26 cellular contexts compared by ENCODE assay signal in genomic region chr10:101670635-101671034, GRCh38. TPM values are rescaled to one million over a fixed set of nuclear protein-coding genes. Genes with fewer than 3 reads are reported as not detected.
A peak's percentile ranks its signal among the peaks of the same experiment; 100 is the strongest.
DNase-seq lines count a peak whose midpoint lies in the region; ATAC-seq and TF ChIP-seq lines count a peak whose summit lies in the region.
"Had no signal": no experiment of that assay in that cellular context is flagged by ENCODE, and none has a peak within 500 bp of the region (broad histone marks: within the 10 kb centered on the region; RNA-seq: fewer than 3 reads in every experiment).

No MANE protein-coding gene starts in this region.

- H3K9me2 ChIP-seq in hepatocyte (replicated peaks; ENCODE audit: insufficient read depth): no peaks in the 10 kb centered on the region

- H3K4me1 Mint-ChIP-seq in T-helper 1 cell treated with Interleukin-12 subunit alpha and Interleukin-12 subunit beta and Interleukin-4 antibody, amounts not matched to agents 30 μg/mL and 1 μg/mL, for 36 hours (ENCODE audit: low read depth): peaks cover 14% of the 10 kb centered on the region
- H3K4me1 Mint-ChIP-seq in natural killer cell: peaks cover 13 to 15% of the 10 kb centered on the region in 2 donors

- no peaks in the 10 kb centered on the region for H3K4me1 ChIP-seq in hepatocyte (ENCODE audit: insufficient read depth)

- H3K9me3 ChIP-seq in hepatocyte (ENCODE audit: low read depth): no peaks in the 10 kb centered on the region
- H3K9me3 ChIP-seq: spleen, upper lobe of left lung had no signal

- TF ChIP-seq CTCF in natural killer cell (IDR thresholded peaks at IDR 0.05): no peak
- no peak for TF ChIP-seq CTCF in hepatocyte (IDR thresholded peaks at IDR 0.05; ENCODE audit: poor library complexity)

- peaks cover 52% of the 10 kb centered on the region for H3K36me3 Mint-ChIP-seq in T-helper 1 cell treated with Interleukin-12 subunit alpha and Interleukin-12 subunit beta and Interleukin-4 antibody, amounts not matched to agents 30 μg/mL and 1 μg/mL, for 36 hours (ENCODE audit: low read depth)
- H3K36me3 Mint-ChIP-seq in natural killer cell: peaks cover 27% of the 10 kb centered on the region

- no peak overlapping the region for H3K4me2 ChIP-seq in hepatocyte

- peak overlapping the region; percentile 3 for H3K27ac Mint-ChIP-seq in T-helper 1 cell treated with Interleukin-12 subunit alpha and Interleukin-12 subunit beta and Interleukin-4 antibody, amounts not matched to agents 30 μg/mL and 1 μg/mL, for 36 hours
- peak overlapping the region; percentile 4 to 23 for H3K27ac Mint-ChIP-seq in natural killer cell
- H3K27ac Mint-ChIP-seq: activated CD8-positive, alpha-beta T cell treated with anti-CD3 and anti-CD28 coated beads for 36 hours; activated naive CD4-positive, alpha-beta T cell treated with anti-CD3 and anti-CD28 coated beads, Interleukin-2, amount 50 U/mL, for 24 hours; dendritic cell treated with granulocyte-macrophage colony-stimulating factor and Interleukin-4, amounts not matched to agents 40 ng/mL and 50 ng/mL, for 4 days had no signal

- DNase-seq in T-helper 1 cell (no peak), natural killer cell (no peak), hepatocyte (ENCODE audit: low spot score) (no peak), A172 (ENCODE audit: low spot score) (no peak)
- DNase-seq: 8988T; activated CD8-positive, alpha-beta T cell treated with anti-CD3 and anti-CD28 coated beads for 36 hours; activated T-cell treated with anti-CD3 and anti-CD28 coated beads, Interleukin-2, amount 50 U/mL, for 1 hour; aorta; caudate nucleus; glutamatergic neuron; left cardiac atrium; mesenchymal stem cell; NCI-H187; NCI-H2227 treated with DMSO at 0.1 percent for 48 hours; spleen; stimulated activated CD4-positive, alpha-beta T cell treated with anti-CD3 and anti-CD28 coated beads, Interleukin-4, amount 100 ng/mL, for 24 hours; T1000; upper lobe of left lung had no signal

- intact Hi-C loops in natural killer cell (cut with micrococcal nuclease): no loop called here

- H3K79me2 ChIP-seq in hepatocyte: no peaks in the 10 kb centered on the region

- no peaks in the 10 kb centered on the region for H4K20me1 ChIP-seq in hepatocyte (ENCODE audit: insufficient read depth, poor library complexity, severe bottlenecking)

- no peaks in the 10 kb centered on the region for H3K36me3 ChIP-seq in hepatocyte (replicated peaks; ENCODE audit: insufficient read depth, low read depth)

- no peak overlapping the region for H3K27ac ChIP-seq in hepatocyte
- H3K27ac ChIP-seq: spleen, upper lobe of left lung had no signal

- H3K4me3 Mint-ChIP-seq in T-helper 1 cell treated with Interleukin-12 subunit alpha and Interleukin-12 subunit beta and Interleukin-4 antibody, amounts not matched to agents 30 μg/mL and 1 μg/mL, for 36 hours: no peak overlapping the region
- no peak overlapping the region for H3K4me3 Mint-ChIP-seq in natural killer cell
- H3K4me3 Mint-ChIP-seq: activated CD8-positive, alpha-beta T cell treated with anti-CD3 and anti-CD28 coated beads for 36 hours; activated naive CD4-positive, alpha-beta T cell treated with anti-CD3 and anti-CD28 coated beads, Interleukin-2, amount 50 U/mL, for 24 hours; dendritic cell treated with granulocyte-macrophage colony-stimulating factor and Interleukin-4, amounts not matched to agents 40 ng/mL and 50 ng/mL, for 4 days had no signal

- H3K27me3 Mint-ChIP-seq in T-helper 1 cell treated with Interleukin-12 subunit alpha and Interleukin-12 subunit beta and Interleukin-4 antibody, amounts not matched to agents 30 μg/mL and 1 μg/mL, for 36 hours (ENCODE audit: low read depth): no peaks in the 10 kb centered on the region
- H3K27me3 Mint-ChIP-seq in natural killer cell (ENCODE audit: low read depth in 2 of 2): no peaks in the 10 kb centered on the region
- H3K27me3 Mint-ChIP-seq: activated CD8-positive, alpha-beta T cell treated with anti-CD3 and anti-CD28 coated beads for 36 hours; activated naive CD4-positive, alpha-beta T cell treated with anti-CD3 and anti-CD28 coated beads, Interleukin-2, amount 50 U/mL, for 24 hours; dendritic cell treated with granulocyte-macrophage colony-stimulating factor and Interleukin-4, amounts not matched to agents 40 ng/mL and 50 ng/mL, for 4 days had no signal

- H2AFZ ChIP-seq in hepatocyte: no peak overlapping the region

- H3K9me3 Mint-ChIP-seq in T-helper 1 cell treated with Interleukin-12 subunit alpha and Interleukin-12 subunit beta and Interleukin-4 antibody, amounts not matched to agents 30 μg/mL and 1 μg/mL, for 36 hours: no peaks in the 10 kb centered on the region
- H3K9me3 Mint-ChIP-seq in natural killer cell: no peaks in the 10 kb centered on the region
- H3K9me3 Mint-ChIP-seq: activated CD8-positive, alpha-beta T cell treated with anti-CD3 and anti-CD28 coated beads for 36 hours; activated naive CD4-positive, alpha-beta T cell treated with anti-CD3 and anti-CD28 coated beads, Interleukin-2, amount 50 U/mL, for 24 hours; dendritic cell treated with granulocyte-macrophage colony-stimulating factor and Interleukin-4, amounts not matched to agents 40 ng/mL and 50 ng/mL, for 4 days had no signal

- ATAC-seq in GM21576 (IDR thresholded peaks at IDR 0.05; ENCODE audit: unreplicated experiment): peak; percentile 65
- ATAC-seq in HG03108 (IDR thresholded peaks at IDR 0.05; ENCODE audit: unreplicated experiment): peak; percentile 47
- no peak for ATAC-seq in natural killer cell
- no peak for ATAC-seq in HG03196 (IDR thresholded peaks at IDR 0.05; ENCODE audit: unreplicated experiment)
- ATAC-seq: activated CD4-positive, CD25-positive, alpha-beta regulatory T cell treated with anti-CD3 and anti-CD28 coated beads, Interleukin-2, amount 50 U/mL, for 24 hours; activated CD8-positive, alpha-beta T cell treated with anti-CD3 and anti-CD28 coated beads for 36 hours; left cardiac atrium; SK-N-SH treated with all-trans-retinoic acid at 6 μM for 48 hours had no signal

- H3K4me3 ChIP-seq in hepatocyte: no peak overlapping the region
- H3K4me3 ChIP-seq: spleen, upper lobe of left lung had no signal

- H3K27me3 ChIP-seq in hepatocyte: no peaks in the 10 kb centered on the region
- H3K27me3 ChIP-seq: spleen, upper lobe of left lung had no signal

RNA-seq across cellular contexts. Expression of gene FBXW4, which starts 24.3 kb away (rescaled TPM):
- total RNA-seq in natural killer cell (100 to 1,000 TPM in 1 of 3 donors, 10 to 100 TPM in 2; 85.9 to 106 (median 91.9) TPM), hepatocyte (28.5 and 32.7 TPM in 2 replicates)
- polyA plus RNA-seq in hepatocyte: 13.1 and 15.5 TPM in 2 replicates
- total RNA-seq in A172 (2014; rRNA removed; shearing (Covaris generic)): 26.5 and 30.8 TPM in 2 replicates

Comparison
In these comparisons a context has a peak if more than half of its experiments do, and no peak if none do; other contexts are left out.
1. ATAC-seq: peak in GM21576 (single experiment) and HG03108 (single experiment); none in natural killer cell (0 of 3) and HG03196 (single experiment).